ENCODE assay signal across 9 cellular contexts in genomic region chr1:210360852-210361477, GRCh38. TPM values are rescaled to one million over a fixed set of nuclear protein-coding genes. Genes with fewer than 3 reads are reported as not detected.
DNase-seq lines count a peak whose midpoint lies in the region; ATAC-seq and TF ChIP-seq lines count a peak whose summit lies in the region.
"Had no signal": no experiment of that assay in that cellular context is flagged by ENCODE, and none has a peak within 500 bp of the region (broad histone marks: within the 10 kb centered on the region; RNA-seq: fewer than 3 reads in every experiment).

No MANE protein-coding gene starts in this region.

- TF ChIP-seq POLR2A in right lobe of liver (IDR thresholded peaks at IDR 0.05), result no peak

- H3K4me1 ChIP-seq in right lobe of liver, result peaks cover 0 to 25% (median 2%) of the 10 kb centered on the region in 4 donors

- peak; percentile 25 for DNase-seq in DMS153 (lab: John Stamatoyannopoulos, UW)
- DNase-seq in NCI-H2171 treated with DMSO at 0.1 percent for 48 hours (lab: John Stamatoyannopoulos, UW), result peak; percentile 57
- peak; percentile 73 to 75 for DNase-seq in cardiac fibroblast (ENCODE audit: low read depth in 2 of 2)
- peak in 2 of 3 donors; percentile 56 to 77 for DNase-seq in right lobe of liver
- no peak for DNase-seq in UCSD-AML1 (lab: John Stamatoyannopoulos, UW; ENCODE audit: unreplicated experiment)
- no peak for DNase-seq in immature natural killer cell
- no peak for DNase-seq in NCI-H1930 (lab: John Stamatoyannopoulos, UW)

- no peaks in the 10 kb centered on the region for H3K36me3 Mint-ChIP-seq in immature natural killer cell
- H3K36me3 Mint-ChIP-seq: naive thymus-derived CD4-positive, alpha-beta T cell had no signal

- peak overlapping the region in 1 of 3 donors; percentile 49 for H3K27ac ChIP-seq in right lobe of liver

- intact Hi-C loops in right lobe of liver (cut with DNase I), result no loop called here

- H3K4me3 Mint-ChIP-seq in immature natural killer cell, result no peak overlapping the region
- H3K4me3 Mint-ChIP-seq: naive thymus-derived CD4-positive, alpha-beta T cell had no signal

- no peak overlapping the region for H3K27ac Mint-ChIP-seq in immature natural killer cell

- no peaks in the 10 kb centered on the region for H3K9me3 Mint-ChIP-seq in immature natural killer cell

- 16% methylated on average over 6 of the region's 10 CpGs for WGBS in right lobe of liver (ENCODE audit: insufficient coverage, low coverage, low lambda C conversion rate, missing lambda C conversion rate)

- H3K4me3 ChIP-seq in cardiac fibroblast (replicated peaks in 1 of 2; ENCODE audit: low read depth in 2 of 2, low read length in 2 of 2) (no peak overlapping the region), right lobe of liver (peak overlapping the region in 1 of 3 donors; percentile 17)

- H3K27me3 ChIP-seq in right lobe of liver, result no peaks in the 10 kb centered on the region

- ATAC-seq in GM21528 (IDR thresholded peaks at IDR 0.05; ENCODE audit: low FRiP score, unreplicated experiment), result peak; percentile 66
- ATAC-seq in right lobe of liver, result peak; percentile 83 to 88 (median 86)
- ATAC-seq: naive thymus-derived CD4-positive, alpha-beta T cell had no signal

- H3K9me3 ChIP-seq in right lobe of liver, result no peaks in the 10 kb centered on the region

- H3K36me3 ChIP-seq in right lobe of liver, result no peaks in the 10 kb centered on the region

- H3K27me3 Mint-ChIP-seq in immature natural killer cell (ENCODE audit: low read depth in 3 of 3), result peaks cover 0 to 4% (median 0%) of the 10 kb centered on the region in 3 donors

- TF ChIP-seq CTCF in cardiac fibroblast (IDR thresholded peaks at IDR 0.05; ENCODE audit: low read depth, low read length) (peak; percentile 78), right lobe of liver (IDR thresholded peaks at IDR 0.05) (peak; percentile 65 to 79 (median 72))

- H3K4me1 Mint-ChIP-seq in immature natural killer cell, result no peaks in the 10 kb centered on the region

RNA-seq across cellular contexts. Expression of gene HHAT, which starts 32.3 kb away (rescaled TPM):
- total RNA-seq in right lobe of liver, result 1 to 10 TPM; 2.2 to 4.1 (median 2.7) TPM
- 1 to 10 TPM in 1 of 3 donors, under 1 TPM in 1, not detected in 1; 0.38 to 1.4 TPM for polyA plus RNA-seq in immature natural killer cell

Comparison
In these comparisons a context has a peak if more than half of its experiments do, and no peak if none do; other contexts are left out.
1. DNase-seq: peak in DMS153 (single experiment), NCI-H2171 treated with DMSO at 0.1 percent for 48 hours (single experiment), cardiac fibroblast (2 of 2) and right lobe of liver (2 of 3); none in UCSD-AML1 (single experiment), immature natural killer cell (0 of 3) and NCI-H1930 (0 of 2).